Comparison of ENCODE assay signal across 3 cellular contexts in genomic region chrX:17859609-17860178, GRCh38.
TF ChIP-seq lines count a peak whose summit lies in the region.

No MANE protein-coding gene starts in this region.

TF ChIP-seq in SK-N-SH, 30 proteins besides CTCF, POLR2A, EP300 and RAD21 (continued from another document):
- TF ChIP-seq REST (IDR thresholded peaks at IDR 0.05; ENCODE audit: low read depth, low read length) (no peak), PBX3 (IDR thresholded peaks at IDR 0.05) (no peak), MEF2A (IDR thresholded peaks at IDR 0.05; ENCODE audit: borderline replicate concordance, low read depth) (no peak), SMC3 (IDR thresholded peaks at IDR 0.05; ENCODE audit: low read depth, low read length) (no peak), EZH2phosphoT487 (IDR thresholded peaks at IDR 0.05; ENCODE audit: borderline replicate concordance, low read depth) (no peak), TAF1 (IDR thresholded peaks at IDR 0.05; ENCODE audit: borderline replicate concordance, low read depth, low read length) (no peak), IRF3 (IDR thresholded peaks at IDR 0.05; ENCODE audit: low read depth, low read length) (no peak)
- TF ChIP-seq, protein P1, sequence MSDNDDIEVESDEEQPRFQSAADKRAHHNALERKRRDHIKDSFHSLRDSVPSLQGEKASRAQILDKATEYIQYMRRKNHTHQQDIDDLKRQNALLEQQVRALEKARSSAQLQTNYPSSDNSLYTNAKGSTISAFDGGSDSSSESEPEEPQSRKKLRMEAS (IDR thresholded peaks at IDR 0.05; ENCODE audit: low read depth): no peak

TF ChIP-seq in SK-N-SH treated with all-trans-retinoic acid at 6 μM for 48 hours, 23 proteins besides CTCF, POLR2A, EP300 and RAD21 (continued from another document):
- TF ChIP-seq, protein P2, sequence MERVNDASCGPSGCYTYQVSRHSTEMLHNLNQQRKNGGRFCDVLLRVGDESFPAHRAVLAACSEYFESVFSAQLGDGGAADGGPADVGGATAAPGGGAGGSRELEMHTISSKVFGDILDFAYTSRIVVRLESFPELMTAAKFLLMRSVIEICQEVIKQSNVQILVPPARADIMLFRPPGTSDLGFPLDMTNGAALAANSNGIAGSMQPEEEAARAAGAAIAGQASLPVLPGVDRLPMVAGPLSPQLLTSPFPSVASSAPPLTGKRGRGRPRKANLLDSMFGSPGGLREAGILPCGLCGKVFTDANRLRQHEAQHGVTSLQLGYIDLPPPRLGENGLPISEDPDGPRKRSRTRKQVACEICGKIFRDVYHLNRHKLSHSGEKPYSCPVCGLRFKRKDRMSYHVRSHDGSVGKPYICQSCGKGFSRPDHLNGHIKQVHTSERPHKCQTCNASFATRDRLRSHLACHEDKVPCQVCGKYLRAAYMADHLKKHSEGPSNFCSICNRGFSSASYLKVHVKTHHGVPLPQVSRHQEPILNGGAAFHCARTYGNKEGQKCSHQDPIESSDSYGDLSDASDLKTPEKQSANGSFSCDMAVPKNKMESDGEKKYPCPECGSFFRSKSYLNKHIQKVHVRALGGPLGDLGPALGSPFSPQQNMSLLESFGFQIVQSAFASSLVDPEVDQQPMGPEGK (CRISPR knock-in tag; IDR thresholded peaks at IDR 0.05; ENCODE audit: borderline replicate concordance): no peak
- TF ChIP-seq CSDC2 (CRISPR knock-in tag; IDR thresholded peaks at IDR 0.05) (no peak), ZC3H10 (CRISPR knock-in tag; IDR thresholded peaks at IDR 0.05) (no peak), TCF4 (CRISPR knock-in tag; IDR thresholded peaks at IDR 0.05; ENCODE audit: borderline replicate concordance) (no peak), ZNF8 (CRISPR knock-in tag; IDR thresholded peaks at IDR 0.05) (no peak), ZNF565 (CRISPR knock-in tag; conservative IDR thresholded peaks at IDR 0.05; ENCODE audit: low read depth) (no peak), GLIS3 (CRISPR knock-in tag; IDR thresholded peaks at IDR 0.05) (no peak), ZNF70 (CRISPR knock-in tag; IDR thresholded peaks at IDR 0.05) (no peak), TOX (CRISPR knock-in tag; IDR thresholded peaks at IDR 0.05; ENCODE audit: borderline replicate concordance) (no peak)
- TF ChIP-seq, protein P3, sequence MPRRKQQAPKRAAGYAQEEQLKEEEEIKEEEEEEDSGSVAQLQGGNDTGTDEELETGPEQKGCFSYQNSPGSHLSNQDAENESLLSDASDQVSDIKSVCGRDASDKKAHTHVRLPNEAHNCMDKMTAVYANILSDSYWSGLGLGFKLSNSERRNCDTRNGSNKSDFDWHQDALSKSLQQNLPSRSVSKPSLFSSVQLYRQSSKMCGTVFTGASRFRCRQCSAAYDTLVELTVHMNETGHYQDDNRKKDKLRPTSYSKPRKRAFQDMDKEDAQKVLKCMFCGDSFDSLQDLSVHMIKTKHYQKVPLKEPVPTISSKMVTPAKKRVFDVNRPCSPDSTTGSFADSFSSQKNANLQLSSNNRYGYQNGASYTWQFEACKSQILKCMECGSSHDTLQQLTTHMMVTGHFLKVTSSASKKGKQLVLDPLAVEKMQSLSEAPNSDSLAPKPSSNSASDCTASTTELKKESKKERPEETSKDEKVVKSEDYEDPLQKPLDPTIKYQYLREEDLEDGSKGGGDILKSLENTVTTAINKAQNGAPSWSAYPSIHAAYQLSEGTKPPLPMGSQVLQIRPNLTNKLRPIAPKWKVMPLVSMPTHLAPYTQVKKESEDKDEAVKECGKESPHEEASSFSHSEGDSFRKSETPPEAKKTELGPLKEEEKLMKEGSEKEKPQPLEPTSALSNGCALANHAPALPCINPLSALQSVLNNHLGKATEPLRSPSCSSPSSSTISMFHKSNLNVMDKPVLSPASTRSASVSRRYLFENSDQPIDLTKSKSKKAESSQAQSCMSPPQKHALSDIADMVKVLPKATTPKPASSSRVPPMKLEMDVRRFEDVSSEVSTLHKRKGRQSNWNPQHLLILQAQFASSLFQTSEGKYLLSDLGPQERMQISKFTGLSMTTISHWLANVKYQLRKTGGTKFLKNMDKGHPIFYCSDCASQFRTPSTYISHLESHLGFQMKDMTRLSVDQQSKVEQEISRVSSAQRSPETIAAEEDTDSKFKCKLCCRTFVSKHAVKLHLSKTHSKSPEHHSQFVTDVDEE (CRISPR knock-in tag; IDR thresholded peaks at IDR 0.05): no peak
- TF ChIP-seq, protein P4, sequence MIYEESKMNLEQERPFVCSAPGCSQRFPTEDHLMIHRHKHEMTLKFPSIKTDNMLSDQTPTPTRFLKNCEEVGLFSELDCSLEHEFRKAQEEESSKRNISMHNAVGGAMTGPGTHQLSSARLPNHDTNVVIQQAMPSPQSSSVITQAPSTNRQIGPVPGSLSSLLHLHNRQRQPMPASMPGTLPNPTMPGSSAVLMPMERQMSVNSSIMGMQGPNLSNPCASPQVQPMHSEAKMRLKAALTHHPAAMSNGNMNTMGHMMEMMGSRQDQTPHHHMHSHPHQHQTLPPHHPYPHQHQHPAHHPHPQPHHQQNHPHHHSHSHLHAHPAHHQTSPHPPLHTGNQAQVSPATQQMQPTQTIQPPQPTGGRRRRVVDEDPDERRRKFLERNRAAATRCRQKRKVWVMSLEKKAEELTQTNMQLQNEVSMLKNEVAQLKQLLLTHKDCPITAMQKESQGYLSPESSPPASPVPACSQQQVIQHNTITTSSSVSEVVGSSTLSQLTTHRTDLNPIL (CRISPR knock-in tag; IDR thresholded peaks at IDR 0.05; ENCODE audit: low read depth): no peak
TF ChIP-seq in SK-N-SH treated with all-trans-retinoic acid at 6 μM for 48 hours: peak in this region for 0.

TF ChIP-seq in HepG2, 621 proteins besides CTCF, POLR2A, EP300 and RAD21:
- TF ChIP-seq, protein P5, sequence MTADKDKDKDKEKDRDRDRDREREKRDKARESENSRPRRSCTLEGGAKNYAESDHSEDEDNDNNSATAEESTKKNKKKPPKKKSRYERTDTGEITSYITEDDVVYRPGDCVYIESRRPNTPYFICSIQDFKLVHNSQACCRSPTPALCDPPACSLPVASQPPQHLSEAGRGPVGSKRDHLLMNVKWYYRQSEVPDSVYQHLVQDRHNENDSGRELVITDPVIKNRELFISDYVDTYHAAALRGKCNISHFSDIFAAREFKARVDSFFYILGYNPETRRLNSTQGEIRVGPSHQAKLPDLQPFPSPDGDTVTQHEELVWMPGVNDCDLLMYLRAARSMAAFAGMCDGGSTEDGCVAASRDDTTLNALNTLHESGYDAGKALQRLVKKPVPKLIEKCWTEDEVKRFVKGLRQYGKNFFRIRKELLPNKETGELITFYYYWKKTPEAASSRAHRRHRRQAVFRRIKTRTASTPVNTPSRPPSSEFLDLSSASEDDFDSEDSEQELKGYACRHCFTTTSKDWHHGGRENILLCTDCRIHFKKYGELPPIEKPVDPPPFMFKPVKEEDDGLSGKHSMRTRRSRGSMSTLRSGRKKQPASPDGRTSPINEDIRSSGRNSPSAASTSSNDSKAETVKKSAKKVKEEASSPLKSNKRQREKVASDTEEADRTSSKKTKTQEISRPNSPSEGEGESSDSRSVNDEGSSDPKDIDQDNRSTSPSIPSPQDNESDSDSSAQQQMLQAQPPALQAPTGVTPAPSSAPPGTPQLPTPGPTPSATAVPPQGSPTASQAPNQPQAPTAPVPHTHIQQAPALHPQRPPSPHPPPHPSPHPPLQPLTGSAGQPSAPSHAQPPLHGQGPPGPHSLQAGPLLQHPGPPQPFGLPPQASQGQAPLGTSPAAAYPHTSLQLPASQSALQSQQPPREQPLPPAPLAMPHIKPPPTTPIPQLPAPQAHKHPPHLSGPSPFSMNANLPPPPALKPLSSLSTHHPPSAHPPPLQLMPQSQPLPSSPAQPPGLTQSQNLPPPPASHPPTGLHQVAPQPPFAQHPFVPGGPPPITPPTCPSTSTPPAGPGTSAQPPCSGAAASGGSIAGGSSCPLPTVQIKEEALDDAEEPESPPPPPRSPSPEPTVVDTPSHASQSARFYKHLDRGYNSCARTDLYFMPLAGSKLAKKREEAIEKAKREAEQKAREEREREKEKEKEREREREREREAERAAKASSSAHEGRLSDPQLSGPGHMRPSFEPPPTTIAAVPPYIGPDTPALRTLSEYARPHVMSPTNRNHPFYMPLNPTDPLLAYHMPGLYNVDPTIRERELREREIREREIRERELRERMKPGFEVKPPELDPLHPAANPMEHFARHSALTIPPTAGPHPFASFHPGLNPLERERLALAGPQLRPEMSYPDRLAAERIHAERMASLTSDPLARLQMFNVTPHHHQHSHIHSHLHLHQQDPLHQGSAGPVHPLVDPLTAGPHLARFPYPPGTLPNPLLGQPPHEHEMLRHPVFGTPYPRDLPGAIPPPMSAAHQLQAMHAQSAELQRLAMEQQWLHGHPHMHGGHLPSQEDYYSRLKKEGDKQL (CRISPR knock-in tag; IDR thresholded peaks at IDR 0.05; ENCODE audit: low read depth): no peak
- no peak for TF ChIP-seq ZFP37 (CRISPR knock-in tag; IDR thresholded peaks at IDR 0.05; ENCODE audit: borderline replicate concordance)
- no peak for TF ChIP-seq ZSCAN30 (CRISPR knock-in tag; IDR thresholded peaks at IDR 0.05)
